8 cellular contexts compared by ENCODE assay signal in the genomic region with DNA sequence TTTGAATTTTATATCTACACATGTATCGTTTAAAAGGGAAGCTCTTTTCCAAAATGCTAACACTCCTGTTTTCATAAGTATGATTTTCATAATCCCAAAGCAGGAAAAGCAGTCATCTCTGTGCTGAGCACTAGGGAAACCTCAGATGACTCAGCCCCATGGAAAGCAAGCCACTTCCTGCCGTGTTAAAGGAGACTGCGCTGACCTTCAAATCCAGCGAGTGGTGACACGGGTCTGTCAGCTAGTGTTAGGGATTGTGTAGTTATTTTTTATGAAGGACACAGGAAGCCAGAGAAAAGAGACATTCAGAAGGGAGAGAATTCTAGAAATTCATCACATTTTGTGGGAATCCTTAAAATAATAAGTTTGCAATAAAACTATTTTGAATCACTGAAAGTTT. TPM values are rescaled to one million over a fixed set of nuclear protein-coding genes. Genes with fewer than 3 reads are reported as not detected.
DNase-seq lines count a peak whose midpoint lies in the region; ATAC-seq and TF ChIP-seq lines count a peak whose summit lies in the region.

No MANE protein-coding gene starts in this region.

- in situ Hi-C loops in GM13976 (cut with MboI; ENCODE audit: low sequenced_read_pairs, unreplicated experiment) = no loop called here

- no peaks in the 10 kb centered on the region for H3K36me3 ChIP-seq in H7 (replicated peaks; ENCODE audit: control insufficient read depth, insufficient read depth, low read length)

- ATAC-seq in HG03469 (IDR thresholded peaks at IDR 0.05; ENCODE audit: unreplicated experiment) (no peak), HG03280 (IDR thresholded peaks at IDR 0.05; ENCODE audit: unreplicated experiment) (no peak)

- no peak for TF ChIP-seq CTCF in choroid plexus epithelial cell (conservative IDR thresholded peaks at IDR 0.05; ENCODE audit: low read depth, low read length)
- TF ChIP-seq CTCF in GM13976 (IDR thresholded peaks at IDR 0.05; ENCODE audit: borderline replicate concordance, control extremely low read depth, extremely low read depth, insufficient read depth, missing control alignments) = no peak

- peak; percentile 65 for DNase-seq in GM04504 (ENCODE audit: low read depth)
- DNase-seq in OCI-M1 (lab: John Stamatoyannopoulos, UW) = peak; percentile 80
- DNase-seq in choroid plexus epithelial cell (ENCODE audit: low read depth) = peak; percentile 84
- DNase-seq in mucosa of gallbladder (ENCODE audit: low spot score) = peak; percentile 64
- no peak for DNase-seq in H7
- DNase-seq in GM13976 (ENCODE audit: low spot score) = no peak

- H3K27me3 ChIP-seq in H7 (ENCODE audit: control insufficient read depth, insufficient read depth, low read length) = no peaks in the 10 kb centered on the region

- H3K4me3 ChIP-seq in choroid plexus epithelial cell (ENCODE audit: low read depth, low read length) (no peak overlapping the region), H7 (ENCODE audit: insufficient read depth, low read depth, low read length) (no peak overlapping the region)

RNA-seq across cellular contexts. Expression of gene CD93, which starts 57.0 kb away (rescaled TPM):
- total RNA-seq in mucosa of gallbladder = 38.4 TPM
- under 0.01 TPM in 1 of 2 replicates, not detected in the other for total RNA-seq in H7 (2014; rRNA removed; shearing (Covaris generic))

Comparison
In these comparisons a context has a peak if more than half of its experiments do, and no peak if none do; other contexts are left out.
1. DNase-seq: peak in GM04504 (single experiment), OCI-M1 (single experiment), choroid plexus epithelial cell (single experiment) and mucosa of gallbladder (single experiment); none in H7 (single experiment) and GM13976 (single experiment).
2. RNA of gene CD93, which starts 57.0 kb away (total RNA-seq): 38.4 TPM in mucosa of gallbladder (single experiment); under 0.01 TPM in H7; every median in the first group is over 10 times any median in the second.